ENCODE assay signal across 22 cellular contexts in the genomic region with DNA sequence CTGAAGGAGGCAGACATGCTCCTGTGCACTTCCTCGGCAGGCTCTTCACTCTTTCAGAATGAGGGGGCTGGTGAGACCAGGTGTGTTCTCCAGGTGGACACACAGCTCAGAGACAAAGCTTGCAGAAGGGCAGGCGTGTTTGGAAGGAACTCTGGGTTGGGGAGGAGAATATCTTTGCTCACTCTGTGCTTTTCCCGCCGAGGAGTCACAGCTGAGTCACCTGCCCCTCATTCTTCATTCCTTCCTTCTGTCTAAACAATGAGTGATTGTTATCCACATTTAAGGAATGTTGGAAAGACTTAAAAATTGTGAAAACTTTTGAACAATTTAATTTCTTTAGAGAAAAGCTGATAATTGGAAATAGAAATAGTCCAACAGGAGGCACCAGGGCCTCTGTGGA.
"Had no signal": no experiment of that assay in that cellular context is flagged by ENCODE, and none has a peak within 500 bp of the region (broad histone marks: within the 10 kb centered on the region; RNA-seq: fewer than 3 reads in every experiment).

No MANE protein-coding gene starts in this region.

- H3K27me3 ChIP-seq: cardiac muscle cell, MG63 had no signal

- H3K27ac ChIP-seq: cardiac muscle cell, VCaP had no signal

- DNase-seq: activated CD4-positive, alpha-beta memory T cell treated with anti-CD3 and anti-CD28 coated beads for 36 hours; activated CD4-positive, alpha-beta T cell treated with anti-CD3 and anti-CD28 coated beads, Interleukin-2, amount 10 ng/mL, durations not matched to agents 7 days and 5 days; activated CD4-positive, CD25-positive, alpha-beta regulatory T cell; activated CD8-positive, alpha-beta memory T cell treated with anti-CD3 and anti-CD28 coated beads for 24 hours; activated gamma-delta T cell; activated naive CD4-positive, alpha-beta T cell treated with anti-CD3 and anti-CD28 coated beads for 36 hours; activated T-cell treated with anti-CD3 and anti-CD28 coated beads, Interleukin-2, amount 50 U/mL, for 4 hours; amygdala; cerebellar nuclear complex; KG1; MG63; MV-4-11; NCI-H1092 treated with DMSO at 0.1 percent for 48 hours; NCI-H1417 treated with DMSO at 0.1 percent for 48 hours; NCI-H1694; NCI-H2029; NCI-H510A treated with DMSO at 0.1 percent for 48 hours; SIG-M5; T-helper 17 cell; T-helper 9 cell had no signal

- ATAC-seq: activated T-cell treated with anti-CD3 and anti-CD28 coated beads, Interleukin-2, amount 50 U/mL, for 4 hours; T-helper 17 cell had no signal
